ENCODE assay signal across 27 cellular contexts in genomic region chr7:12990440-12990839, GRCh38.
"Had no signal": no experiment of that assay in that cellular context is flagged by ENCODE, and none has a peak within 500 bp of the region (broad histone marks: within the 10 kb centered on the region; RNA-seq: fewer than 3 reads in every experiment).

No MANE protein-coding gene starts in this region.

- H3K27ac Mint-ChIP-seq: dendritic cell treated with granulocyte-macrophage colony-stimulating factor and Interleukin-4, amounts not matched to agents 40 ng/mL and 50 ng/mL, for 4 days; effector memory CD8-positive, alpha-beta T cell; endodermal cell had no signal

- ATAC-seq: effector memory CD8-positive, alpha-beta T cell; esophagus mucosa; gastrocnemius medialis; heart right ventricle; left cardiac atrium; left lung; left ventricle myocardium superior; lower lobe of right lung; mucosa of descending colon had no signal

- DNase-seq: colonic mucosa; cortex of kidney; effector CD8-positive, alpha-beta T cell; effector memory CD8-positive, alpha-beta T cell; endodermal cell; erythroblast; esophagus squamous epithelium; foreskin fibroblast; foreskin melanocyte; gastrocnemius medialis; glutamatergic neuron; head of caudate nucleus; heart right ventricle; hippocampal formation; left cardiac atrium; left lung; left ventricle myocardium superior; lower lobe of right lung; mesenchymal stem cell; mucosa of descending colon; naive B cell had no signal

- FAIRE-seq: endometrium, islet of Langerhans, keratinocyte had no signal

- H3K36me3 Mint-ChIP-seq: mesothelial cell of epicardium, naive B cell had no signal

- H3K9me3 Mint-ChIP-seq: dendritic cell treated with granulocyte-macrophage colony-stimulating factor and Interleukin-4, amounts not matched to agents 40 ng/mL and 50 ng/mL, for 4 days; endodermal cell; naive B cell had no signal

- H3K4me3 Mint-ChIP-seq: dendritic cell treated with granulocyte-macrophage colony-stimulating factor and Interleukin-4, amounts not matched to agents 40 ng/mL and 50 ng/mL, for 4 days; effector memory CD8-positive, alpha-beta T cell; endodermal cell; mesothelial cell of epicardium; naive B cell had no signal

- H3K4me1 Mint-ChIP-seq: naive B cell had no signal

- H3K27me3 Mint-ChIP-seq: dendritic cell treated with granulocyte-macrophage colony-stimulating factor and Interleukin-4, amounts not matched to agents 40 ng/mL and 50 ng/mL, for 4 days had no signal
